ENCODE assay signal across 10 cellular contexts in genomic region chr6:14277405-14277930, GRCh38.
DNase-seq lines count a peak whose midpoint lies in the region; ATAC-seq, FAIRE-seq and TF ChIP-seq lines count a peak whose summit lies in the region.
"Had no signal": no experiment of that assay in that cellular context is flagged by ENCODE, and none has a peak within 500 bp of the region (broad histone marks: within the 10 kb centered on the region; RNA-seq: fewer than 3 reads in every experiment).

No MANE protein-coding gene starts in this region.

- H3K27me3 ChIP-seq in effector memory CD4-positive, alpha-beta T cell (replicated peaks; ENCODE audit: control insufficient read depth, insufficient read depth, low read length, poor library complexity, severe bottlenecking): no peaks in the 10 kb centered on the region

- H3K27ac Mint-ChIP-seq in effector memory CD8-positive, alpha-beta T cell: peak overlapping the region; percentile 79 to 97
- H3K27ac Mint-ChIP-seq: GM23338 had no signal

- H3K9me3 Mint-ChIP-seq in effector memory CD8-positive, alpha-beta T cell: peaks cover 0 to 2% of the 10 kb centered on the region in 2 donors

- H3K9me3 ChIP-seq in effector memory CD4-positive, alpha-beta T cell (ENCODE audit: control insufficient read depth, low read length): no peaks in the 10 kb centered on the region

- no peaks in the 10 kb centered on the region for H3K36me3 ChIP-seq in effector memory CD4-positive, alpha-beta T cell (ENCODE audit: control insufficient read depth, insufficient read depth, low read length)

- no peak for DNase-seq in GM12891 (ENCODE audit: insufficient read length, low spot score)
- no peak for DNase-seq in effector memory CD8-positive, alpha-beta T cell
- no peak for DNase-seq in occipital lobe (lab: John Stamatoyannopoulos, UW)
- no peak for DNase-seq in NK-92 (lab: John Stamatoyannopoulos, UW; ENCODE audit: unreplicated experiment)
- no peak for DNase-seq in HUDEP-2 (lab: John Stamatoyannopoulos, UW; ENCODE audit: unreplicated experiment in 76 of 76)
- DNase-seq in effector memory CD4-positive, alpha-beta T cell: no peak
- DNase-seq: activated effector memory CD4-positive, alpha-beta T cell treated with anti-CD3 and anti-CD28 coated beads, Interleukin-2, amount 50 U/mL, for 16 hours had no signal

- peaks cover 25 to 31% of the 10 kb centered on the region in 2 donors for H3K4me1 Mint-ChIP-seq in effector memory CD8-positive, alpha-beta T cell (ENCODE audit: low read depth in 2 of 2)

- H3K4me1 ChIP-seq in effector memory CD4-positive, alpha-beta T cell (ENCODE audit: control insufficient read depth, insufficient read depth, low read length, poor library complexity, severe bottlenecking): peaks cover 26% of the 10 kb centered on the region

- peak overlapping the region in 1 of 2 donors; percentile 84 for H3K4me3 Mint-ChIP-seq in effector memory CD8-positive, alpha-beta T cell
- H3K4me3 Mint-ChIP-seq: GM23338 had no signal

- peaks cover 4% of the 10 kb centered on the region for H3K36me3 Mint-ChIP-seq in effector memory CD8-positive, alpha-beta T cell (ENCODE audit: insufficient read depth)

- TF ChIP-seq POLR2A in GM12891 (IDR thresholded peaks at IDR 0.05; ENCODE audit: low read depth, low read length): no peak

- no peak for FAIRE-seq in GM12891 (lab: Jason Lieb, UNC)

- no peak overlapping the region for H3K4me3 ChIP-seq in effector memory CD4-positive, alpha-beta T cell (ENCODE audit: insufficient read depth, low read depth, low read length, poor library complexity, severe bottlenecking)
- H3K4me3 ChIP-seq: GM23338 had no signal

- ATAC-seq in GM21423 (IDR thresholded peaks at IDR 0.05; ENCODE audit: unreplicated experiment) (peak; percentile 23), HG03460 (IDR thresholded peaks at IDR 0.05; ENCODE audit: unreplicated experiment) (peak; percentile 9)
- ATAC-seq in effector memory CD8-positive, alpha-beta T cell (replicated peaks): peak; percentile 28
- ATAC-seq: GM23338 had no signal

- H3K27ac ChIP-seq in effector memory CD4-positive, alpha-beta T cell (ENCODE audit: insufficient read depth, low read length, poor library complexity, severe bottlenecking): no peak overlapping the region

- no peaks in the 10 kb centered on the region for H3K27me3 Mint-ChIP-seq in effector memory CD8-positive, alpha-beta T cell

TF ChIP-seq in GM12891, 5 proteins besides CTCF, POLR2A, EP300 and RAD21:
- TF ChIP-seq POLR2AphosphoS5 (IDR thresholded peaks at IDR 0.05; ENCODE audit: low read depth, low read length): no peak
- no peak for TF ChIP-seq PAX5 (IDR thresholded peaks at IDR 0.05; ENCODE audit: insufficient read depth, low read length, severe bottlenecking)
- 0 out of 2 replicates have a peak, but pooled peaks have one; percentile 33 for TF ChIP-seq POU2F2 (IDR thresholded peaks at IDR 0.05; ENCODE audit: low read depth, low read length)
- TF ChIP-seq SPI1 (IDR thresholded peaks at IDR 0.05; ENCODE audit: low read depth, low read length): no peak
- TF ChIP-seq TAF1 (IDR thresholded peaks at IDR 0.05; ENCODE audit: low read depth, low read length): no peak; the same call in 1 of the 2 replicates
TF ChIP-seq in GM12891: peak in this region for 1.
